In the genomic region with DNA sequence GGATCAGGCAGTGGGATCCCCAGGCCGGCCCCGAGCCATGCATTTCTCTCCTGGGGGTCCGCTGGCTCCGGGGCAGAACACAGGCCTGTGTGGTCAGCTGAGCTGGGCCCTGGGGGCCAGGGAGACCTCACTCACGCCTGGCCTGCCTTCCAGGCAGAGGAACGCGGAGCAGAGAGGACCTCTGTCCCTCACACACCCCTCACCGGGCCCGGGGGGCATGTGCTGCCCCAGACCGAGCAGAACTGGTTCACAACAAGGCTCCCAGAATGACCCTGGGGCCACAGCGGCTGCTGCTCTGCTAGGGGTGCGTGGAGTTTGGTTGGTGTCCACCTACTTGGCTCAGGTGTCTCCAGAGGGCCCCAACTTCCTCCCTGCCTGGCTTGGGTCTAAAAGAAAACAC, we compare ENCODE assay signal across 26 cellular contexts. TPM values are rescaled to one million over a fixed set of nuclear protein-coding genes. Genes with fewer than 3 reads are reported as not detected.
"Had no signal": no experiment of that assay in that cellular context is flagged by ENCODE, and none has a peak within 500 bp of the region (broad histone marks: within the 10 kb centered on the region; RNA-seq: fewer than 3 reads in every experiment).

No MANE protein-coding gene starts in this region.

- H3K36me3 Mint-ChIP-seq: naive thymus-derived CD8-positive, alpha-beta T cell; type B pancreatic cell had no signal

- H3K4me3 ChIP-seq: esophagus squamous epithelium, heart right ventricle, left lung, smooth muscle cell, testis, tibial artery had no signal

- H3K4me1 ChIP-seq: esophagus squamous epithelium, parathyroid adenoma, testis, tibial artery had no signal

- H3K9me3 Mint-ChIP-seq: effector memory CD8-positive, alpha-beta T cell; neural crest cell had no signal

- DNase-seq: cortex of kidney; effector memory CD8-positive, alpha-beta T cell; erythroblast; esophagus squamous epithelium; foreskin melanocyte; glutamatergic neuron; heart right ventricle; hippocampal formation; left cardiac atrium; left lung; mammary epithelial cell; mesendoderm; naive thymus-derived CD8-positive, alpha-beta T cell; stimulated activated CD4-positive, alpha-beta T cell treated with anti-CD3 and anti-CD28 coated beads, Interleukin-12 subunit alpha, Interleukin-12 subunit beta, amount 100 ng/mL, for 4 hours; stimulated activated CD4-positive, alpha-beta T cell treated with anti-CD3 and anti-CD28 coated beads, Interleukin-1b, Interleukin-23, amount 100 ng/mL, for 48 hours; stimulated activated CD4-positive, alpha-beta T cell treated with anti-CD3 and anti-CD28 coated beads, Interleukin-4, amount 100 ng/mL, for 1 hour; stimulated activated CD8-positive, alpha-beta memory T cell treated with anti-CD3 and anti-CD28 coated beads, Interleukin-4, amount 100 ng/mL, for 48 hours; stimulated activated naive CD8-positive, alpha-beta T cell treated with anti-CD3 and anti-CD28 coated beads, Interleukin-15, Interleukin-2, amounts not matched to agents 100 U/mL and 50 U/mL, for 24 hours; substantia nigra; testis; tibial artery had no signal

- ATAC-seq: effector memory CD8-positive, alpha-beta T cell; heart right ventricle; left cardiac atrium; left lung; naive thymus-derived CD8-positive, alpha-beta T cell; sciatic nerve; stimulated activated naive CD8-positive, alpha-beta T cell treated with anti-CD3 and anti-CD28 coated beads, Interleukin-15, Interleukin-2, amounts not matched to agents 100 U/mL and 50 U/mL, for 24 hours had no signal

- H3K27ac Mint-ChIP-seq: effector memory CD8-positive, alpha-beta T cell; type B pancreatic cell had no signal

- H3K27ac ChIP-seq: esophagus squamous epithelium, heart right ventricle, left lung, parathyroid adenoma, testis, tibial artery had no signal

- H3K9ac ChIP-seq: parathyroid adenoma had no signal

- H3K4me2 ChIP-seq: smooth muscle cell had no signal

- H3K27me3 ChIP-seq: testis had no signal

- H3K9me3 ChIP-seq: esophagus squamous epithelium, heart right ventricle, left lung, testis, tibial artery had no signal

- H3K4me3 Mint-ChIP-seq: effector memory CD8-positive, alpha-beta T cell; naive thymus-derived CD8-positive, alpha-beta T cell; neural crest cell; type B pancreatic cell had no signal

- H3K36me3 ChIP-seq: esophagus squamous epithelium, heart right ventricle, left lung, tibial artery had no signal

RNA-seq across cellular contexts. Expression of gene RFLNA, which starts 33.0 kb away (rescaled TPM):
- total RNA-seq: naive thymus-derived CD8-positive, alpha-beta T cell had no signal
- polyA plus RNA-seq: naive thymus-derived CD8-positive, alpha-beta T cell had no signal
